In the genomic region with DNA sequence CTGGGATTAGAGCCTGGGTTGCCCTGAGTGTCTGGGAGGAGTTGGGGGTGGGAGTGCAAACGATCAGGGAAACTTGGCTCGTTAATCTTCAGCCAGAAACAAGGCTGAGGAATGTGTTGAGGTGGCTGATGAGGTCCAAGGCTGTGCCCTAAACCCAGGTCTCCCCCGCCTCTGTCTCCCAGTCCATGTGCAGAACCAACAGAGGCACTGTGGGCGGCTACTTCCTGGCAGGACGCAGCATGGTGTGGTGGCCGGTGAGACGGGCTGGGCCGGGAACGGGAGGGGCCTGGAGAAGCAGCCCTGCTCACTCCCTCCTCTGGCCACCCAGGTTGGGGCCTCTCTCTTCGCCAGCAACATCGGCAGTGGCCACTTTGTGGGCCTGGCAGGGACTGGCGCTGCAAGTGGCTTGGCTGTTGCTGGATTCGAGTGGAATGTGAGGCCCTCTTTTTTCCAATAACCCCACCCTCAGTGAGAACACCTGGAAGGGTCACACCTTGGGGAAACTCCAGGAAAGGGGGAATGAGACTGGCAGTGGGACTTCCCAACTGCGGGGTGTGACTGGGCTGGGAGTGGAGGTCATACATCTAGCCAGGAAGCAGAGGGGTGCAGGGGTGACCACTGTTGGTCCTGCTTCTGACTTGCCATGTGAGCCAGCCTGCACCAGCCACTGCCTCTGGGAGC, we compare ENCODE assay signal across 18 cellular contexts. TPM values are rescaled to one million over a fixed set of nuclear protein-coding genes. Genes with fewer than 3 reads are reported as not detected.
DNase-seq lines count a peak whose midpoint lies in the region; ATAC-seq and TF ChIP-seq lines count a peak whose summit lies in the region.
"Had no signal": no experiment of that assay in that cellular context is flagged by ENCODE, and none has a peak within 500 bp of the region (broad histone marks: within the 10 kb centered on the region; RNA-seq: fewer than 3 reads in every experiment).

No MANE protein-coding gene starts in this region.

- H3K27me3 ChIP-seq in kidney epithelial cell (ENCODE audit: control insufficient read depth, insufficient read depth, low read length), result peaks cover 41% of the 10 kb centered on the region
- H3K27me3 ChIP-seq: vagina had no signal

- ATAC-seq in HG03095 (IDR thresholded peaks at IDR 0.05; ENCODE audit: unreplicated experiment), result no peak

- peak; percentile 18 for DNase-seq in Daoy (ENCODE audit: low read depth)
- DNase-seq in UCSD-AML1 (lab: John Stamatoyannopoulos, UW; ENCODE audit: unreplicated experiment), result peak; percentile 61
- DNase-seq in kidney epithelial cell (ENCODE audit: low read depth), result peak; percentile 66
- DNase-seq in posterior vena cava (ENCODE audit: low spot score), result peak; percentile 80
- DNase-seq in stimulated activated naive CD4-positive, alpha-beta T cell treated with Interleukin-2 at 50 U/mL for 16 hours (lab: John Stamatoyannopoulos, UW), result no peak
- DNase-seq in DMS79 treated with DMSO at 0.1 percent for 48 hours (lab: John Stamatoyannopoulos, UW), result no peak
- no peak for DNase-seq in dedifferentiated amniotic fluid mesenchymal stem cell (ENCODE audit: extremely low spot score)
- DNase-seq: activated CD4-positive, alpha-beta memory T cell treated with anti-CD3 and anti-CD28 coated beads, Interleukin-2, amount 10 ng/mL, durations not matched to agents 7 days and 5 days; caudate nucleus; foreskin fibroblast; midbrain; NCI-H446 treated with DMSO at 0.1 percent for 48 hours; occipital lobe; SK-N-SH had no signal

- no peaks in the 10 kb centered on the region for H3K36me3 ChIP-seq in kidney epithelial cell (ENCODE audit: control insufficient read depth, insufficient read depth, low read length)
- H3K36me3 ChIP-seq: vagina had no signal

- H3K4me3 ChIP-seq in kidney epithelial cell (ENCODE audit: low read depth, low read length), result no peak overlapping the region
- H3K4me3 ChIP-seq: vagina had no signal

- no peak for TF ChIP-seq CTCF in kidney epithelial cell (IDR thresholded peaks at IDR 0.05; ENCODE audit: insufficient read depth, low read length, poor library complexity, severe bottlenecking)

- intact Hi-C loops in posterior vena cava (cut with DNase I), result no loop called here

RNA-seq across cellular contexts. Expression of gene SLC5A2, which starts 1.7 kb away (rescaled TPM):
- not detected in 2 replicates for total RNA-seq in Daoy (2014; rRNA removed; shearing (Covaris generic))
- total RNA-seq in kidney epithelial cell (0.04 and 0.21 TPM in 2 replicates), posterior vena cava (under 1 TPM in 1 of 2 donors, not detected in 1; 0.33 TPM)
- total RNA-seq: activated T-helper 1 cell treated with anti-CD3 and anti-CD28 coated beads, Interleukin-12 subunit alpha, Interleukin-12 subunit beta, Interleukin-2, Interleukin-4 antibody, amounts not matched to agents 30 ng/mL and 10 ng/mL and 1 ng/mL, durations not matched to agents 14 hours and 24 hours and 36 hours; skeletal muscle tissue; vagina had no signal

RNA-seq across cellular contexts. Expression of gene TGFB1I1, which starts 12.7 kb away (rescaled TPM):
- 20.7 and 22.9 TPM in 2 replicates for total RNA-seq in Daoy (2014; rRNA removed; shearing (Covaris generic))
- total RNA-seq in kidney epithelial cell, result 116 and 138 TPM in 2 replicates
- total RNA-seq in posterior vena cava, result 100 to 1,000 TPM; 232 to 239 TPM

RNA-seq across cellular contexts. Expression of gene RUSF1, which starts 23.6 kb away (rescaled TPM):
- 33.3 and 35.3 TPM in 2 replicates for total RNA-seq in Daoy (2014; rRNA removed; shearing (Covaris generic))
- total RNA-seq in kidney epithelial cell (54.0 and 64.1 TPM in 2 replicates), posterior vena cava (10 to 100 TPM; 40.5 to 46.4 TPM)

RNA-seq across cellular contexts. Expression of gene ARMC5, which starts 25.3 kb away (rescaled TPM):
- 13.7 and 16.1 TPM in 2 replicates for total RNA-seq in Daoy (2014; rRNA removed; shearing (Covaris generic))
- total RNA-seq in kidney epithelial cell (18.7 and 23.2 TPM in 2 replicates), posterior vena cava (1 to 10 TPM; 6.4 to 8.3 TPM)

RNA-seq across cellular contexts. Expression of gene ZNF843, which starts 42.0 kb away (rescaled TPM):
- 0.15 TPM in 1 of 2 replicates, not detected in the other for total RNA-seq in Daoy (2014; rRNA removed; shearing (Covaris generic))
- total RNA-seq in kidney epithelial cell (0.89 and 3.2 TPM in 2 replicates), posterior vena cava (1 to 10 TPM; 1.0 to 1.9 TPM)

Comparison
In these comparisons a context has a peak if more than half of its experiments do, and no peak if none do; other contexts are left out.
1. DNase-seq: peak in Daoy (single experiment), UCSD-AML1 (single experiment), kidney epithelial cell (single experiment) and posterior vena cava (single experiment); none in stimulated activated naive CD4-positive, alpha-beta T cell treated with Interleukin-2 at 50 U/mL for 16 hours (single experiment), DMS79 treated with DMSO at 0.1 percent for 48 hours (single experiment) and dedifferentiated amniotic fluid mesenchymal stem cell (single experiment).